Comparison of ENCODE assay signal across 9 cellular contexts in genomic region chr7:2802504-2803341, GRCh38. TPM values are rescaled to one million over a fixed set of nuclear protein-coding genes. Genes with fewer than 3 reads are reported as not detected.
DNase-seq lines count a peak whose midpoint lies in the region; ATAC-seq and TF ChIP-seq lines count a peak whose summit lies in the region.
"Had no signal": no experiment of that assay in that cellular context is flagged by ENCODE, and none has a peak within 500 bp of the region (broad histone marks: within the 10 kb centered on the region; RNA-seq: fewer than 3 reads in every experiment).

No MANE protein-coding gene starts in this region.

- no peak for TF ChIP-seq POLR2A in gastrocnemius medialis (IDR thresholded peaks at IDR 0.05)

- CTCF ChIA-PET in CD4-positive, alpha-beta memory T cell (lab: Charles Lee; ENCODE audit: partially characterized antibody): no interaction called here

- H3K27ac ChIP-seq in gastrocnemius medialis: peak overlapping the region in 3 of 4 donors; percentile 22 to 61 (median 34)
- no peak overlapping the region for H3K27ac ChIP-seq in CD4-positive, alpha-beta memory T cell (ENCODE audit: low read depth, low read length)

- no peaks in the 10 kb centered on the region for H3K36me3 Mint-ChIP-seq in CD4-positive, alpha-beta memory T cell

- ATAC-seq in gastrocnemius medialis (no peak), HG03108 (IDR thresholded peaks at IDR 0.05; ENCODE audit: unreplicated experiment) (no peak)
- ATAC-seq: GM12878 had no signal

- H3K9me3 Mint-ChIP-seq in CD4-positive, alpha-beta memory T cell: no peaks in the 10 kb centered on the region

- no peaks in the 10 kb centered on the region for H3K9me3 ChIP-seq in gastrocnemius medialis
- no peaks in the 10 kb centered on the region for H3K9me3 ChIP-seq in CD4-positive, alpha-beta memory T cell (ENCODE audit: control insufficient read depth in 1 of 2, low read length in 2 of 2)

- H3K4me3 ChIP-seq in foreskin fibroblast (ENCODE audit: low read depth in 1 of 2, low read length in 2 of 2): no peak overlapping the region
- H3K4me3 ChIP-seq in gastrocnemius medialis: peak overlapping the region in 3 of 4 donors; percentile 9 to 19 (median 16)
- H3K4me3 ChIP-seq in CD4-positive, alpha-beta memory T cell (ENCODE audit: low read length in 2 of 2): no peak overlapping the region
- H3K4me3 ChIP-seq: GM12878 had no signal

- POLR2A ChIA-PET in CD4-positive, alpha-beta memory T cell (lab: Charles Lee; ENCODE audit: partially characterized antibody): no interaction called here

- no peaks in the 10 kb centered on the region for H3K36me3 ChIP-seq in gastrocnemius medialis
- no peaks in the 10 kb centered on the region for H3K36me3 ChIP-seq in CD4-positive, alpha-beta memory T cell (ENCODE audit: insufficient read depth, low read length)

- H3K27ac Mint-ChIP-seq in CD4-positive, alpha-beta memory T cell: no peak overlapping the region

- no peaks in the 10 kb centered on the region for H3K27me3 ChIP-seq in gastrocnemius medialis
- H3K27me3 ChIP-seq in CD4-positive, alpha-beta memory T cell (ENCODE audit: insufficient read depth, low read length): no peaks in the 10 kb centered on the region

- peak; percentile 69 for DNase-seq in H4 (ENCODE audit: low spot score)
- peak; percentile 34 for DNase-seq in RPMI7951 (ENCODE audit: low read depth)
- peak; percentile 16 to 39 for DNase-seq in foreskin fibroblast
- DNase-seq in gastrocnemius medialis: no peak
- no peak for DNase-seq in nucleus accumbens (lab: John Stamatoyannopoulos, UW)
- DNase-seq in CD4-positive, alpha-beta memory T cell: no peak
- DNase-seq in GDM1 (lab: John Stamatoyannopoulos, UW): no peak

- H3K4me1 ChIP-seq in gastrocnemius medialis: peaks cover 8 to 18% of the 10 kb centered on the region in 2 donors
- peaks cover 20% of the 10 kb centered on the region for H3K4me1 ChIP-seq in CD4-positive, alpha-beta memory T cell (ENCODE audit: insufficient read depth, low read length)

- intact Hi-C loops in gastrocnemius medialis (cut with DNase I; ENCODE audit: low total_unique reads): no loop called here
- intact Hi-C loops in CD4-positive, alpha-beta memory T cell (cut with micrococcal nuclease): no loop called here

- H3K27me3 Mint-ChIP-seq in CD4-positive, alpha-beta memory T cell: no peaks in the 10 kb centered on the region

- H3K4me1 Mint-ChIP-seq in CD4-positive, alpha-beta memory T cell: peaks cover 23 to 51% (median 32%) of the 10 kb centered on the region in 4 donors

- in situ Hi-C loops in gastrocnemius medialis (cut with MboI; ENCODE audit: low sequenced_read_pairs in 4 of 4): no loop called here

- TF ChIP-seq CTCF in foreskin fibroblast (IDR thresholded peaks at IDR 0.05; ENCODE audit: low read depth, low read length): no peak
- TF ChIP-seq CTCF in gastrocnemius medialis (IDR thresholded peaks at IDR 0.05 in 4 of 5, conservative IDR thresholded peaks at IDR 0.05 in 1 of 5): no peak

- H3K4me3 Mint-ChIP-seq in CD4-positive, alpha-beta memory T cell: peak overlapping the region in 1 of 8 donors; percentile 6

RNA-seq across cellular contexts. Expression of gene GNA12, which starts 41.4 kb away (rescaled TPM):
- total RNA-seq in H4 (2014; rRNA removed; shearing (Covaris generic)): 14.4 and 24.4 TPM in 2 replicates
- 17.8 and 20.8 TPM in 2 replicates for total RNA-seq in RPMI7951 (2014; rRNA removed; shearing (Covaris generic))
- total RNA-seq in gastrocnemius medialis: 1 to 10 TPM; 7.6 to 8.4 (median 8.1) TPM
- 10 to 100 TPM; 14.9 to 16.6 TPM for total RNA-seq in CD4-positive, alpha-beta memory T cell
- polyA plus RNA-seq in CD4-positive, alpha-beta memory T cell: 10 to 100 TPM in 1 of 2 donors, 1 to 10 TPM in 1; 4.4 to 10.2 TPM

Comparison
In these comparisons a context has a peak if more than half of its experiments do, and no peak if none do; other contexts are left out.
1. DNase-seq: peak in H4 (single experiment), RPMI7951 (single experiment) and foreskin fibroblast (2 of 2); none in gastrocnemius medialis (0 of 2), nucleus accumbens (0 of 56), CD4-positive, alpha-beta memory T cell (0 of 5) and GDM1 (single experiment).
2. H3K4me3 ChIP-seq: peak in gastrocnemius medialis (3 of 4); none in foreskin fibroblast (0 of 2) and CD4-positive, alpha-beta memory T cell (0 of 2).